Comparison of ENCODE assay signal across 8 cellular contexts in the genomic region with DNA sequence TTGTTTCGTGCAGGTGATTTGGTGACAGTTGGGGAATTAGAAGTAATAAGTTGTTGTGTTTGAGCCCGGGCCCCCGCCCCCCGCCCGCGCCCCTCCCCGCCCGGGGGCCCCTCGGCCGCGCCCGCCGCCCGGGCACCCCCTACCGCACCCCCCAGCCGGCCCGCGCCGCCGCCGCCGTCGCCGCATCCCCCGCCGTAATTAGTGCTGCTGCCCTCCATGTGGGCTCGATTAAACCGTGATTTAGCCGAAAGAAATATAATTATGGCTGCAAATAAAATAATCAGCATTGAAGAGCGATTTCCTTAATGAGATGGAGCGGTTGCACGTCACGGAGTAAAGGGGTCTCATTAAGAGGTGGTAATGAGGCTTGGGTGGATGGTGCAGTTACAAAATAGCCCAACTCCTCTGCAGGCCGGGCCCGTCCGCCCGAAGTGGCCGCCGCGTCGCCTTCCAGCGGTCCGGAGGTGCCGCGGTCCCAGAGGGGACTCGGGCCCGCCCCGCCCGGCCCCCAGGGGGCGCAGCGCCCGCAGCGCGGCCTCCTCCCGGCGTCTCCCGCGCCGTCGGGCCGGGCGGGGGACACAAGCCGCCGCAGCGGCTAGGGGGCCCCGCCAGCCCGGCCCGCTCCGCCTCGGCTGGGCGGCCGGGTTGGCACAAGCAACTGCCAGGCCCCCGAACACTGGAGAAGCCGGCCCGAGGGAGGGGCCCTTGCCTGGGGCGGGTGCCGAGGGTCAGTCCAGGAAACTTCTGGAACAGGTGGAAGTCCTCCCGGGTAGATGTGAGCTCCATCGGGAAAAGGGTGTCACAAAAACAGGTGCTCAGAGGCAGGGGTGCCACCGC. TPM values are rescaled to one million over a fixed set of nuclear protein-coding genes. Genes with fewer than 3 reads are reported as not detected.
DNase-seq lines count a peak whose midpoint lies in the region; ATAC-seq and TF ChIP-seq lines count a peak whose summit lies in the region.

No MANE protein-coding gene starts in this region.

- no peak for TF ChIP-seq POLR2A in right lobe of liver (IDR thresholded peaks at IDR 0.05)

- H2AFZ ChIP-seq in OCI-LY3 (ENCODE audit: low read depth, low read length): peak overlapping the region; percentile 94

- H3K4me2 ChIP-seq in BLaER1 (peak overlapping the region; percentile 66), OCI-LY3 (ENCODE audit: low read length) (peak overlapping the region; percentile 92)

- no peaks in the 10 kb centered on the region for H3K4me1 ChIP-seq in BLaER1
- H3K4me1 ChIP-seq in OCI-LY3 (ENCODE audit: low read length): no peaks in the 10 kb centered on the region
- H3K4me1 ChIP-seq in right lobe of liver: peaks cover 0 to 8% (median 3%) of the 10 kb centered on the region in 4 donors
- H3K4me1 ChIP-seq in tibial artery: peaks cover 0 to 29% (median 15%) of the 10 kb centered on the region in 4 donors

- intact Hi-C loops in right lobe of liver (cut with DNase I) (loop anchor here in 1 of 2 donors (10.0 kb wide), 1 partner anchor 359 kb away; no protein-coding TSS in a partner anchor), tibial artery (cut with DNase I; ENCODE audit: low total_unique reads) (loop anchor here (10.0 kb wide), 1 partner anchor 139 kb away; no protein-coding TSS in a partner anchor)

- peak; percentile 76 for ATAC-seq in GM18868 (IDR thresholded peaks at IDR 0.05; ENCODE audit: unreplicated experiment)
- peak; percentile 93 to 96 (median 94) for ATAC-seq in right lobe of liver
- no peak for ATAC-seq in GM19023 (IDR thresholded peaks at IDR 0.05; ENCODE audit: unreplicated experiment)

- H3K27me3 ChIP-seq in BLaER1 (peaks cover 89% of the 10 kb centered on the region), OCI-LY3 (ENCODE audit: low read depth, low read length) (peaks cover 5% of the 10 kb centered on the region), right lobe of liver (peaks cover 30 to 44% of the 10 kb centered on the region in 2 donors), tibial artery (peaks cover 20 to 69% of the 10 kb centered on the region in 2 donors)

- peak overlapping the region; percentile 46 for H3K4me3 ChIP-seq in BLaER1
- H3K4me3 ChIP-seq in OCI-LY3 (ENCODE audit: low read length): peak overlapping the region; percentile 95
- peak overlapping the region in 2 of 3 donors; percentile 14 to 33 for H3K4me3 ChIP-seq in right lobe of liver
- peak overlapping the region in 1 of 2 donors; percentile 30 for H3K4me3 ChIP-seq in tibial artery

- 2% methylated on average over 25 of the region's 80 CpGs for WGBS in right lobe of liver (ENCODE audit: insufficient coverage, low coverage, low lambda C conversion rate, missing lambda C conversion rate)

- peaks cover 60% of the 10 kb centered on the region for H4K20me1 ChIP-seq in BLaER1
- H4K20me1 ChIP-seq in OCI-LY3 (ENCODE audit: insufficient read depth, low read length): no peaks in the 10 kb centered on the region

- H3K9me3 ChIP-seq in BLaER1 (peaks cover 12% of the 10 kb centered on the region), OCI-LY3 (ENCODE audit: insufficient read depth, low read length) (no peaks in the 10 kb centered on the region), right lobe of liver (no peaks in the 10 kb centered on the region), tibial artery (no peaks in the 10 kb centered on the region)

- H3K27ac ChIP-seq in BLaER1 (no peak overlapping the region), OCI-LY3 (ENCODE audit: low read length) (no peak overlapping the region), right lobe of liver (no peak overlapping the region), tibial artery (no peak overlapping the region)

- H3K36me3 ChIP-seq in BLaER1: no peaks in the 10 kb centered on the region
- no peaks in the 10 kb centered on the region for H3K36me3 ChIP-seq in OCI-LY3 (replicated peaks; ENCODE audit: low read depth, low read length)
- no peaks in the 10 kb centered on the region for H3K36me3 ChIP-seq in right lobe of liver
- H3K36me3 ChIP-seq in tibial artery: no peaks in the 10 kb centered on the region

- no peak overlapping the region for H3K9ac ChIP-seq in BLaER1
- peak overlapping the region; percentile 75 for H3K9ac ChIP-seq in OCI-LY3 (ENCODE audit: low read length)

- TF ChIP-seq CTCF in OCI-LY3 (IDR thresholded peaks at IDR 0.05; ENCODE audit: low read depth, low read length): peak; percentile 25; the same call in 1 of the 2 replicates
- peak; percentile 36 to 77 (median 64) for TF ChIP-seq CTCF in right lobe of liver (IDR thresholded peaks at IDR 0.05)
- peak; percentile 20 to 49 for TF ChIP-seq CTCF in tibial artery (IDR thresholded peaks at IDR 0.05)

- no peaks in the 10 kb centered on the region for H3K79me2 ChIP-seq in OCI-LY3 (ENCODE audit: low read length)

- DNase-seq in astrocyte of the hippocampus (ENCODE audit: low read depth, low spot score) (peak; percentile 66), right lobe of liver (peak in 2 of 3 donors; percentile 55 to 57), tibial artery (no peak), NCI-H2029 (lab: John Stamatoyannopoulos, UW) (no peak)

RNA-seq across cellular contexts. Expression of gene OTP, which starts 6.9 kb away (rescaled TPM):
- not detected for total RNA-seq in right lobe of liver

Comparison
In these comparisons a context has a peak if more than half of its experiments do, and no peak if none do; other contexts are left out.
1. DNase-seq: peak in astrocyte of the hippocampus (single experiment) and right lobe of liver (2 of 3); none in tibial artery (0 of 2) and NCI-H2029 (single experiment).
2. Peak in every context shown above with its lines, with median percentiles within 50 percentile points of each other: CTCF ChIP-seq.